In the genomic region with DNA sequence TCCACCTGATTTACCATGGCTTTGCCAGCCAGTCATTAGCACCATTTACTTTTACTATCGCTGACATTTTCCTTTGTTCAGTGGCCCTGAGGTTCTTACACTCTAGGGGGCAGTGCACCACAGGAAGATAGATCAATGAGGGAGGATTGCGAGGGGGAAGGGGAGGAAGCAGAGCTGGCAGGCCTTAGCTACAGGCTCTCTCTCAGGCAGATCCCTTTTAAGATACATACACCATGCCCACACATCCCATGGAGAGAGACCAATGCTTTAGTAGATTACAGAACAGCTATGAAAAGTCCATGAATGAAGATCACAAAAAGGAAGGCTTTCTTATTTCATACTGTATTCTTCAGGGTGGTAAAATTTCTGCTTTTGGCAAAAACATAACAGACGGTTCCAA, we compare ENCODE assay signal across 8 cellular contexts. TPM values are rescaled to one million over a fixed set of nuclear protein-coding genes. Genes with fewer than 3 reads are reported as not detected.
A peak's percentile ranks its signal among the peaks of the same experiment; 100 is the strongest.
DNase-seq lines count a peak whose midpoint lies in the region; ATAC-seq and TF ChIP-seq lines count a peak whose summit lies in the region.

No MANE protein-coding gene starts in this region.

- dilution Hi-C loops in IMR-90 (cut with HindIII; ENCODE audit: low sequenced_read_pairs, unreplicated experiment), result no loop called here

- TF ChIP-seq CTCF in IMR-90 (conservative IDR thresholded peaks at IDR 0.05; ENCODE audit: low read depth, low read length) (peak; percentile 78), OCI-LY7 (conservative IDR thresholded peaks at IDR 0.05; ENCODE audit: low read length) (peak; percentile 88), fibroblast of mammary gland (conservative IDR thresholded peaks at IDR 0.05; ENCODE audit: control insufficient read depth, insufficient read depth, low read depth, low read length) (peak; percentile 76), uterus (IDR thresholded peaks at IDR 0.05) (peak; percentile 33 to 50 (median 36))

- ATAC-seq in GM21576 (IDR thresholded peaks at IDR 0.05; ENCODE audit: unreplicated experiment) (peak; percentile 85), IMR-90 (ENCODE audit: low read depth) (peak; percentile 81)

- WGBS in IMR-90 (ENCODE audit: extremely low coverage in 2 of 2, insufficient read length in 1 of 2), 2 experiments, result no CpG with 5 or more reads among the region's 3 CpGs

- no peaks in the 10 kb centered on the region for H3K79me1 ChIP-seq in IMR-90 (ENCODE audit: low read depth in 1 of 2, low read length in 2 of 2)

- no peak overlapping the region for H4K91ac ChIP-seq in IMR-90 (ENCODE audit: insufficient read depth, low read depth, low read length)

- H4K20me1 ChIP-seq in IMR-90 (ENCODE audit: insufficient read depth, low read length), result no peaks in the 10 kb centered on the region
- H4K20me1 ChIP-seq in OCI-LY7 (ENCODE audit: insufficient read depth, low read length), result no peaks in the 10 kb centered on the region

- POLR2A ChIA-PET in IMR-90 (lab: Charles Lee; ENCODE audit: unreplicated experiment), result no interaction called here
- POLR2A ChIA-PET in OCI-LY7 (lab: Charles Lee), result interaction anchor here (1.0 to 1.4 kb wide), 2 partner anchors 82 to 104 kb away, joined by 3 to 4 read pairs; no protein-coding TSS in a partner anchor

- no TSS peak for BruUV-seq in IMR-90 (replicated peaks; lab: Mats Ljungman, UMichigan)
- BruUV-seq in OCI-LY7 (replicated peaks; lab: Mats Ljungman, UMichigan), result no TSS peak

- H3K23ac ChIP-seq in IMR-90 (ENCODE audit: low read depth, low read length), result no peak overlapping the region

- no peaks in the 10 kb centered on the region for H3K9me2 ChIP-seq in OCI-LY7 (ENCODE audit: insufficient read depth, low read length)

- H3K79me2 ChIP-seq in OCI-LY7 (ENCODE audit: insufficient read depth, low read depth, low read length), result no peaks in the 10 kb centered on the region

- H3K56ac ChIP-seq in IMR-90 (ENCODE audit: extremely low read depth, insufficient read depth, low read length), result no peak overlapping the region

- H2BK15ac ChIP-seq in IMR-90 (ENCODE audit: low read depth, low read length), result no peak overlapping the region

- CTCF ChIA-PET in IMR-90 (lab: Yijun Ruan, JAX) (interaction anchor here (0.6 to 1.9 kb wide), 10 partner anchors 10 to 743 kb away, joined by 3 to 8 read pairs (median 4); partner anchors contain the start of gene SSBP1), OCI-LY7 (lab: Charles Lee; ENCODE audit: unreplicated experiment) (interaction anchor here (1.0 to 1.3 kb wide), 3 partner anchors 82 to 131 kb away, joined by 3 to 5 read pairs (median 4); no protein-coding TSS in a partner anchor)

- peak; percentile 82 for DNase-seq in DMS153 treated with DMSO at 0.1 percent for 48 hours (lab: John Stamatoyannopoulos, UW; ENCODE audit: unreplicated experiment)
- DNase-seq in IMR-90, result peak; percentile 69
- DNase-seq in OCI-LY7 (ENCODE audit: low spot score), result peak; percentile 61
- DNase-seq in activated T-helper 1 cell treated with Interleukin-2 at 50 U/mL for 16 hours (ENCODE audit: low read depth), result peak; percentile 13
- peak; percentile 70 for DNase-seq in fibroblast of mammary gland (ENCODE audit: low read depth)
- DNase-seq in uterus, result no peak

- intact Hi-C loops in IMR-90 (cut with micrococcal nuclease) (loop anchor here (5.0 to 10.0 kb wide), 3 partner anchors 83 to 982 kb away; partner anchors contain the start of genes ADCK2, SSBP1 and TMEM178B), OCI-LY7 (cut with micrococcal nuclease; ENCODE audit: unreplicated experiment) (loop anchor here (1.0 to 2.0 kb wide), 2 partner anchors 84 to 132 kb away; partner anchors contain the start of gene SSBP1), uterus (cut with DNase I; ENCODE audit: low total_unique reads) (no loop called here)

- H3K9ac ChIP-seq in IMR-90 (ENCODE audit: low read depth, low read length), result no peak overlapping the region

- H3K27ac ChIP-seq in IMR-90 (ENCODE audit: insufficient read depth, low read length) (no peak overlapping the region), OCI-LY7 (ENCODE audit: low read depth, low read length, poor library complexity, severe bottlenecking) (no peak overlapping the region), uterus (no peak overlapping the region)

- no peak overlapping the region for H3K4me2 ChIP-seq in IMR-90 (ENCODE audit: low read depth, low read length)
- no peak overlapping the region for H3K4me2 ChIP-seq in OCI-LY7 (ENCODE audit: low read length)

- no peak overlapping the region for H2AK5ac ChIP-seq in IMR-90 (ENCODE audit: low read depth, low read length)

- H2AFZ ChIP-seq in IMR-90 (replicated peaks; ENCODE audit: low read length, poor library complexity) (no peak overlapping the region), OCI-LY7 (ENCODE audit: low read length) (no peak overlapping the region), neuron (ENCODE audit: low read depth, low read length) (peak overlapping the region; percentile 12)

- no peak overlapping the region for H3K4me3 ChIP-seq in IMR-90 (ENCODE audit: insufficient read depth, low read depth, low read length)
- no peak overlapping the region for H3K4me3 ChIP-seq in OCI-LY7 (ENCODE audit: low read depth, low read length, poor library complexity, severe bottlenecking)
- no peak overlapping the region for H3K4me3 ChIP-seq in fibroblast of mammary gland (ENCODE audit: control insufficient read depth, low read depth, low read length)
- H3K4me3 ChIP-seq in neuron (ENCODE audit: low read length), result no peak overlapping the region
- no peak overlapping the region for H3K4me3 ChIP-seq in uterus

- no peaks in the 10 kb centered on the region; the same call in 1 of the 2 replicates for H3K9me1 ChIP-seq in IMR-90 (ENCODE audit: insufficient read depth, low read length)

- H3K36me3 ChIP-seq in IMR-90 (ENCODE audit: control insufficient read depth, insufficient read depth, low read length) (peaks cover 14% of the 10 kb centered on the region), OCI-LY7 (ENCODE audit: insufficient read depth, low read length) (peaks cover 33% of the 10 kb centered on the region), neuron (ENCODE audit: insufficient read depth, low read length) (peaks cover 29% of the 10 kb centered on the region), uterus (no peaks in the 10 kb centered on the region)

- no peak overlapping the region for H2BK120ac ChIP-seq in IMR-90 (ENCODE audit: low read depth, low read length)

- peak; percentile 70 for TF ChIP-seq RAD21 in IMR-90 (IDR thresholded peaks at IDR 0.05; ENCODE audit: low read length)

- H3K14ac ChIP-seq in IMR-90 (replicated peaks; ENCODE audit: low read depth, low read length), result no peak overlapping the region

- no peak overlapping the region for H4K5ac ChIP-seq in IMR-90 (ENCODE audit: low read depth, low read length)

- in situ Hi-C loops in IMR-90 (cut with MboI; ENCODE audit: low sequenced_read_pairs), result loop anchor here (10.0 kb wide), 1 partner anchor 840 kb away; no protein-coding TSS in a partner anchor

- H2BK5ac ChIP-seq in IMR-90 (ENCODE audit: low read depth, low read length, poor library complexity, severe bottlenecking), result no peak overlapping the region

- no peak overlapping the region for H2BK20ac ChIP-seq in IMR-90 (ENCODE audit: low read depth, low read length)

- H3K4me1 ChIP-seq in IMR-90 (ENCODE audit: control insufficient read depth, insufficient read depth, low read length) (no peaks in the 10 kb centered on the region), OCI-LY7 (ENCODE audit: insufficient read depth, low read length, poor library complexity, severe bottlenecking) (peaks cover 1% of the 10 kb centered on the region), neuron (ENCODE audit: insufficient read depth, low read length) (peaks cover 15% of the 10 kb centered on the region), uterus (no peaks in the 10 kb centered on the region)

- H3K27me3 ChIP-seq in IMR-90 (ENCODE audit: control insufficient read depth, insufficient read depth, low read length) (no peaks in the 10 kb centered on the region), neuron (ENCODE audit: insufficient read depth, low read length) (no peaks in the 10 kb centered on the region), uterus (no peaks in the 10 kb centered on the region)

- no peaks in the 10 kb centered on the region for H3K9me3 ChIP-seq in IMR-90 (ENCODE audit: control insufficient read depth, insufficient read depth, low read length)
- H3K9me3 ChIP-seq in OCI-LY7 (ENCODE audit: low read length), result no peaks in the 10 kb centered on the region
- H3K9me3 ChIP-seq in neuron (ENCODE audit: low read length), result no peaks in the 10 kb centered on the region
- no peaks in the 10 kb centered on the region for H3K9me3 ChIP-seq in uterus

- no peak overlapping the region for H3K18ac ChIP-seq in IMR-90 (ENCODE audit: low read depth, low read length)

- H4K8ac ChIP-seq in IMR-90 (ENCODE audit: low read depth in 2 of 2, low read length in 2 of 2), result no peak overlapping the region

- H2AK9ac ChIP-seq in IMR-90 (replicated peaks; ENCODE audit: low read depth, low read length, poor library complexity), result no peak overlapping the region

- no peak for TF ChIP-seq POLR2A in IMR-90 (IDR thresholded peaks at IDR 0.05; ENCODE audit: low read depth, low read length)
- no peak for TF ChIP-seq POLR2A in uterus (IDR thresholded peaks at IDR 0.05)

- H3K4ac ChIP-seq in IMR-90 (ENCODE audit: low read depth, low read length), result no peak overlapping the region

TF ChIP-seq in IMR-90, 13 proteins besides CTCF, POLR2A, EP300 and RAD21:
- TF ChIP-seq SMC3 (IDR thresholded peaks at IDR 0.05; ENCODE audit: low read depth, low read length) (peak; percentile 42), ELK1 (IDR thresholded peaks at IDR 0.05; ENCODE audit: borderline replicate concordance, low read depth, low read length) (no peak)

RNA-seq across cellular contexts. Expression of gene DENND11, which starts 47.4 kb away (rescaled TPM):
- total RNA-seq in IMR-90 (2012; rRNA removed) (5.0 TPM in 2 replicates), OCI-LY7 (2022) (9.7 and 9.9 TPM in 2 replicates), uterus (10 to 100 TPM in 3 of 4 donors, 1 to 10 TPM in 1; 8.5 to 29.2 (median 20.8) TPM)
- polyA plus RNA-seq in IMR-90 (2012; rRNA removed), result 2.2 and 2.9 TPM in 2 replicates
- 0.75 and 1.2 TPM in 2 replicates for polyA plus RNA-seq in IMR-90 (2012; cell fraction: cytosol; rRNA removed)
- 3.0 and 9.9 TPM in 2 replicates for polyA plus RNA-seq in IMR-90 (2012; cell fraction: nucleus; rRNA removed; ENCODE audit: low replicate concordance)
- 3.8 and 4.9 TPM in 2 replicates for total RNA-seq in OCI-LY7 (2014; rRNA removed; shearing (Covaris generic))

RNA-seq across cellular contexts. Expression of gene WEE2, which starts 53.6 kb away (rescaled TPM):
- total RNA-seq in IMR-90 (2012; rRNA removed), result not detected in 2 replicates
- not detected in 2 replicates for polyA plus RNA-seq in IMR-90 (2012; rRNA removed)
- not detected in 2 replicates for polyA plus RNA-seq in IMR-90 (2012; cell fraction: cytosol; rRNA removed)
- not detected in 2 replicates for polyA plus RNA-seq in IMR-90 (2012; cell fraction: nucleus; rRNA removed; ENCODE audit: low replicate concordance)
- not detected in 2 replicates for total RNA-seq in OCI-LY7 (2014; rRNA removed; shearing (Covaris generic))
- total RNA-seq in OCI-LY7 (2022), result not detected in 2 replicates
- under 1 TPM in 1 of 4 donors, not detected in 3; 0.07 TPM for total RNA-seq in uterus

Comparison
In these comparisons a context has a peak if more than half of its experiments do, and no peak if none do; other contexts are left out.
1. DNase-seq: peak in DMS153 treated with DMSO at 0.1 percent for 48 hours (single experiment), IMR-90 (single experiment), OCI-LY7 (single experiment), activated T-helper 1 cell treated with Interleukin-2 at 50 U/mL for 16 hours (single experiment) and fibroblast of mammary gland (single experiment); none in uterus (0 of 2).
2. CTCF ChIP-seq: peak in every context shown above with its lines; median percentile 88 in OCI-LY7; 78 in IMR-90; 76 in fibroblast of mammary gland; 36 in uterus.